Comparison of ENCODE assay signal across 2 cellular contexts in genomic region chr2:46342566-46343315, GRCh38.
TF ChIP-seq lines count a peak whose summit lies in the region.

No MANE protein-coding gene starts in this region.

TF ChIP-seq in liver, 16 proteins besides CTCF, POLR2A, EP300 and RAD21:
- TF ChIP-seq GABPA (IDR thresholded peaks at IDR 0.05 in 1 of 2, conservative IDR thresholded peaks at IDR 0.05 in 1 of 2) (no peak), HNF4G (IDR thresholded peaks at IDR 0.05) (no peak), RXRA (IDR thresholded peaks at IDR 0.05) (no peak), EGR1 (IDR thresholded peaks at IDR 0.05; ENCODE audit: low read depth in 2 of 2) (no peak), JUND (IDR thresholded peaks at IDR 0.05) (no peak), FOXA2 (IDR thresholded peaks at IDR 0.05) (no peak), MAX (IDR thresholded peaks at IDR 0.05) (no peak), TAF1 (conservative IDR thresholded peaks at IDR 0.05) (no peak), NR2F2 (IDR thresholded peaks at IDR 0.05) (no peak), SP1 (IDR thresholded peaks at IDR 0.05) (no peak), HNF4A (conservative IDR thresholded peaks at IDR 0.05) (no peak)

TF ChIP-seq in HepG2, 621 proteins besides CTCF, POLR2A, EP300 and RAD21:
- TF ChIP-seq REL (CRISPR knock-in tag; conservative IDR thresholded peaks at IDR 0.05) (no peak), RXRB (CRISPR knock-in tag; IDR thresholded peaks at IDR 0.05; ENCODE audit: borderline replicate concordance) (no peak), ZNF318 (CRISPR knock-in tag; IDR thresholded peaks at IDR 0.05) (no peak), KDM4B (CRISPR knock-in tag; IDR thresholded peaks at IDR 0.05) (no peak), REXO4 (CRISPR knock-in tag; IDR thresholded peaks at IDR 0.05; ENCODE audit: borderline replicate concordance) (no peak), FOXJ3 (CRISPR knock-in tag; IDR thresholded peaks at IDR 0.05; ENCODE audit: borderline replicate concordance) (no peak), ZNF674 (CRISPR knock-in tag; IDR thresholded peaks at IDR 0.05; ENCODE audit: low read depth) (no peak), NR2F6 (IDR thresholded peaks at IDR 0.05) (no peak), NR2F6 (CRISPR knock-in tag; IDR thresholded peaks at IDR 0.05) (no peak), HIVEP1 (CRISPR knock-in tag; IDR thresholded peaks at IDR 0.05) (no peak), ZSCAN9 (CRISPR knock-in tag; IDR thresholded peaks at IDR 0.05; ENCODE audit: borderline replicate concordance) (no peak)
- TF ChIP-seq, protein P1, sequence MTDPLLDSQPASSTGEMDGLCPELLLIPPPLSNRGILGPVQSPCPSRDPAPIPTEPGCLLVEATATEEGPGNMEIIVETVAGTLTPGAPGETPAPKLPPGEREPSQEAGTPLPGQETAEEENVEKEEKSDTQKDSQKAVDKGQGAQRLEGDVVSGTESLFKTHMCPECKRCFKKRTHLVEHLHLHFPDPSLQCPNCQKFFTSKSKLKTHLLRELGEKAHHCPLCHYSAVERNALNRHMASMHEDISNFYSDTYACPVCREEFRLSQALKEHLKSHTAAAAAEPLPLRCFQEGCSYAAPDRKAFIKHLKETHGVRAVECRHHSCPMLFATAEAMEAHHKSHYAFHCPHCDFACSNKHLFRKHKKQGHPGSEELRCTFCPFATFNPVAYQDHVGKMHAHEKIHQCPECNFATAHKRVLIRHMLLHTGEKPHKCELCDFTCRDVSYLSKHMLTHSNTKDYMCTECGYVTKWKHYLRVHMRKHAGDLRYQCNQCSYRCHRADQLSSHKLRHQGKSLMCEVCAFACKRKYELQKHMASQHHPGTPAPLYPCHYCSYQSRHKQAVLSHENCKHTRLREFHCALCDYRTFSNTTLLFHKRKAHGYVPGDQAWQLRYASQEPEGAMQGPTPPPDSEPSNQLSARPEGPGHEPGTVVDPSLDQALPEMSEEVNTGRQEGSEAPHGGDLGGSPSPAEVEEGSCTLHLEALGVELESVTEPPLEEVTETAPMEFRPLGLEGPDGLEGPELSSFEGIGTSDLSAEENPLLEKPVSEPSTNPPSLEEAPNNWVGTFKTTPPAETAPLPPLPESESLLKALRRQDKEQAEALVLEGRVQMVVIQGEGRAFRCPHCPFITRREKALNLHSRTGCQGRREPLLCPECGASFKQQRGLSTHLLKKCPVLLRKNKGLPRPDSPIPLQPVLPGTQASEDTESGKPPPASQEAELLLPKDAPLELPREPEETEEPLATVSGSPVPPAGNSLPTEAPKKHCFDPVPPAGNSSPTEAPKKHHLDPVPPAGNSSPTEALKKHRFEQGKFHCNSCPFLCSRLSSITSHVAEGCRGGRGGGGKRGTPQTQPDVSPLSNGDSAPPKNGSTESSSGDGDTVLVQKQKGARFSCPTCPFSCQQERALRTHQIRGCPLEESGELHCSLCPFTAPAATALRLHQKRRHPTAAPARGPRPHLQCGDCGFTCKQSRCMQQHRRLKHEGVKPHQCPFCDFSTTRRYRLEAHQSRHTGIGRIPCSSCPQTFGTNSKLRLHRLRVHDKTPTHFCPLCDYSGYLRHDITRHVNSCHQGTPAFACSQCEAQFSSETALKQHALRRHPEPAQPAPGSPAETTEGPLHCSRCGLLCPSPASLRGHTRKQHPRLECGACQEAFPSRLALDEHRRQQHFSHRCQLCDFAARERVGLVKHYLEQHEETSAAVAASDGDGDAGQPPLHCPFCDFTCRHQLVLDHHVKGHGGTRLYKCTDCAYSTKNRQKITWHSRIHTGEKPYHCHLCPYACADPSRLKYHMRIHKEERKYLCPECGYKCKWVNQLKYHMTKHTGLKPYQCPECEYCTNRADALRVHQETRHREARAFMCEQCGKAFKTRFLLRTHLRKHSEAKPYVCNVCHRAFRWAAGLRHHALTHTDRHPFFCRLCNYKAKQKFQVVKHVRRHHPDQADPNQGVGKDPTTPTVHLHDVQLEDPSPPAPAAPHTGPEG (CRISPR knock-in tag; IDR thresholded peaks at IDR 0.05): no peak
- TF ChIP-seq, protein P2, sequence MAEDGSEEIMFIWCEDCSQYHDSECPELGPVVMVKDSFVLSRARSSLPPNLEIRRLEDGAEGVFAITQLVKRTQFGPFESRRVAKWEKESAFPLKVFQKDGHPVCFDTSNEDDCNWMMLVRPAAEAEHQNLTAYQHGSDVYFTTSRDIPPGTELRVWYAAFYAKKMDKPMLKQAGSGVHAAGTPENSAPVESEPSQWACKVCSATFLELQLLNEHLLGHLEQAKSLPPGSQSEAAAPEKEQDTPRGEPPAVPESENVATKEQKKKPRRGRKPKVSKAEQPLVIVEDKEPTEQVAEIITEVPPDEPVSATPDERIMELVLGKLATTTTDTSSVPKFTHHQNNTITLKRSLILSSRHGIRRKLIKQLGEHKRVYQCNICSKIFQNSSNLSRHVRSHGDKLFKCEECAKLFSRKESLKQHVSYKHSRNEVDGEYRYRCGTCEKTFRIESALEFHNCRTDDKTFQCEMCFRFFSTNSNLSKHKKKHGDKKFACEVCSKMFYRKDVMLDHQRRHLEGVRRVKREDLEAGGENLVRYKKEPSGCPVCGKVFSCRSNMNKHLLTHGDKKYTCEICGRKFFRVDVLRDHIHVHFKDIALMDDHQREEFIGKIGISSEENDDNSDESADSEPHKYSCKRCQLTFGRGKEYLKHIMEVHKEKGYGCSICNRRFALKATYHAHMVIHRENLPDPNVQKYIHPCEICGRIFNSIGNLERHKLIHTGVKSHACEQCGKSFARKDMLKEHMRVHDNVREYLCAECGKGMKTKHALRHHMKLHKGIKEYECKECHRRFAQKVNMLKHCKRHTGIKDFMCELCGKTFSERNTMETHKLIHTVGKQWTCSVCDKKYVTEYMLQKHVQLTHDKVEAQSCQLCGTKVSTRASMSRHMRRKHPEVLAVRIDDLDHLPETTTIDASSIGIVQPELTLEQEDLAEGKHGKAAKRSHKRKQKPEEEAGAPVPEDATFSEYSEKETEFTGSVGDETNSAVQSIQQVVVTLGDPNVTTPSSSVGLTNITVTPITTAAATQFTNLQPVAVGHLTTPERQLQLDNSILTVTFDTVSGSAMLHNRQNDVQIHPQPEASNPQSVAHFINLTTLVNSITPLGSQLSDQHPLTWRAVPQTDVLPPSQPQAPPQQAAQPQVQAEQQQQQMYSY (CRISPR knock-in tag; IDR thresholded peaks at IDR 0.05): no peak
- TF ChIP-seq, protein P3, sequence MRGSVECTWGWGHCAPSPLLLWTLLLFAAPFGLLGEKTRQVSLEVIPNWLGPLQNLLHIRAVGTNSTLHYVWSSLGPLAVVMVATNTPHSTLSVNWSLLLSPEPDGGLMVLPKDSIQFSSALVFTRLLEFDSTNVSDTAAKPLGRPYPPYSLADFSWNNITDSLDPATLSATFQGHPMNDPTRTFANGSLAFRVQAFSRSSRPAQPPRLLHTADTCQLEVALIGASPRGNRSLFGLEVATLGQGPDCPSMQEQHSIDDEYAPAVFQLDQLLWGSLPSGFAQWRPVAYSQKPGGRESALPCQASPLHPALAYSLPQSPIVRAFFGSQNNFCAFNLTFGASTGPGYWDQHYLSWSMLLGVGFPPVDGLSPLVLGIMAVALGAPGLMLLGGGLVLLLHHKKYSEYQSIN (CRISPR knock-in tag; IDR thresholded peaks at IDR 0.05; ENCODE audit: borderline replicate concordance): no peak
